Comparison of ENCODE assay signal across 14 cellular contexts in genomic region chr12:54158581-54158980, GRCh38. TPM values are rescaled to one million over a fixed set of nuclear protein-coding genes. Genes with fewer than 3 reads are reported as not detected.
DNase-seq lines count a peak whose midpoint lies in the region; ATAC-seq and TF ChIP-seq lines count a peak whose summit lies in the region.
"Had no signal": no experiment of that assay in that cellular context is flagged by ENCODE, and none has a peak within 500 bp of the region (broad histone marks: within the 10 kb centered on the region; RNA-seq: fewer than 3 reads in every experiment).

No MANE protein-coding gene starts in this region.

- H3K9me3 ChIP-seq in HCT116 (ENCODE audit: control insufficient read depth in 1 of 2, insufficient read depth in 1 of 2, low read depth in 1 of 2, low read length in 2 of 2) (no peaks in the 10 kb centered on the region), OCI-LY7 (ENCODE audit: low read length) (no peaks in the 10 kb centered on the region)
- H3K9me3 ChIP-seq: BLaER1 had no signal

- no peak for DNase-seq in HCT116 (ENCODE audit: low read depth, low spot score)
- DNase-seq in OCI-LY7 (ENCODE audit: low spot score), result no peak
- peak; percentile 67 for DNase-seq in left kidney (ENCODE audit: low read depth, low spot score)
- DNase-seq in putamen (ENCODE audit: low spot score), result peak; percentile 65
- no peak for DNase-seq in HT-29 (ENCODE audit: low spot score)
- DNase-seq: DMS 273 treated with DMSO at 0.1 percent for 48 hours, GOT3, NCI-H345, PC-3 had no signal

- RAD21 ChIA-PET in HCT116 (lab: Charles Lee; ENCODE audit: low non-redundant PET in 1 of 2, low total read pairs in 2 of 2, uncharacterized antibody in 2 of 2, unreplicated experiment in 2 of 2), result no interaction called here

- no peaks in the 10 kb centered on the region for H3K36me3 ChIP-seq in HCT116 (ENCODE audit: control insufficient read depth in 1 of 2, insufficient read depth in 2 of 2, low read length in 2 of 2)
- H3K36me3 ChIP-seq in OCI-LY7 (ENCODE audit: insufficient read depth, low read length), result no peaks in the 10 kb centered on the region
- H3K36me3 ChIP-seq: BLaER1 had no signal

- no peak for TF ChIP-seq CTCF in HCT116 (IDR thresholded peaks at IDR 0.05 in 2 of 3, conservative IDR thresholded peaks at IDR 0.05 in 1 of 3; ENCODE audit: borderline replicate concordance in 1 of 3, insufficient read depth in 1 of 3, low read depth in 2 of 3, low read length in 2 of 3)
- TF ChIP-seq CTCF in OCI-LY7 (conservative IDR thresholded peaks at IDR 0.05; ENCODE audit: low read length), result no peak

- peak overlapping the region; percentile 65 for H3K4me2 ChIP-seq in HCT116 (ENCODE audit: low read length)
- no peak overlapping the region for H3K4me2 ChIP-seq in OCI-LY7 (ENCODE audit: low read length)
- H3K4me2 ChIP-seq: BLaER1 had no signal

- 0 out of 4 replicates have a peak overlapping the region, but pooled peaks of 1 of the 2 experiments have one; percentile 25 for H3K4me3 ChIP-seq in HCT116 (replicated peaks in 1 of 2; ENCODE audit: low read depth in 1 of 2, low read length in 2 of 2)
- H3K4me3 ChIP-seq in OCI-LY7 (ENCODE audit: low read depth, low read length, poor library complexity, severe bottlenecking), result no peak overlapping the region
- H3K4me3 ChIP-seq: BLaER1, GM12878, SK-N-MC had no signal

- no peak overlapping the region for H3K27ac ChIP-seq in HCT116 (ENCODE audit: low read depth, low read length)
- no peak overlapping the region for H3K27ac ChIP-seq in OCI-LY7 (ENCODE audit: low read depth, low read length, poor library complexity, severe bottlenecking)
- H3K27ac ChIP-seq: BLaER1, SK-N-MC had no signal

- ATAC-seq in HCT116 (no peak), HG03460 (IDR thresholded peaks at IDR 0.05; ENCODE audit: unreplicated experiment) (no peak), GM21367 (IDR thresholded peaks at IDR 0.05; ENCODE audit: unreplicated experiment) (no peak)
- ATAC-seq: PC-3 had no signal

- H2AFZ ChIP-seq in HCT116 (ENCODE audit: low read depth, low read length, poor library complexity, severe bottlenecking) (no peak overlapping the region), OCI-LY7 (ENCODE audit: low read length) (peak overlapping the region; percentile 87; the same call in 1 of the 2 replicates)

- H3K4me1 ChIP-seq in HCT116 (ENCODE audit: control insufficient read depth in 1 of 2, insufficient read depth in 2 of 2, low read length in 2 of 2) (peaks cover 4 to 14% of the 10 kb centered on the region in 2 experiments), OCI-LY7 (ENCODE audit: insufficient read depth, low read length, poor library complexity, severe bottlenecking) (peaks cover 26% of the 10 kb centered on the region)
- H3K4me1 ChIP-seq: BLaER1 had no signal

- no peak overlapping the region for H3K9ac ChIP-seq in HCT116 (ENCODE audit: low read length)
- H3K9ac ChIP-seq: BLaER1 had no signal

- TF ChIP-seq POLR2A in HCT116 (IDR thresholded peaks at IDR 0.05; ENCODE audit: borderline replicate concordance, extremely low read depth, insufficient read depth, insufficient read length), result no peak

- no peak for TF ChIP-seq RAD21 in HCT116 (IDR thresholded peaks at IDR 0.05; ENCODE audit: low read depth)

- CTCF ChIA-PET in HCT116 (lab: Charles Lee), result interaction anchor here (0.9 to 1.1 kb wide), 2 partner anchors 30 to 33 kb away, joined by 3 read pairs; partner anchors contain the start of gene SMUG1
- CTCF ChIA-PET in OCI-LY7 (lab: Charles Lee; ENCODE audit: unreplicated experiment), result no interaction called here

- BruUV-seq in HCT116 (replicated peaks; lab: Mats Ljungman, UMichigan) (no TSS peak), OCI-LY7 (replicated peaks; lab: Mats Ljungman, UMichigan) (no TSS peak)

- H3K27me3 ChIP-seq in HCT116 (ENCODE audit: insufficient read depth, low read length), result no peaks in the 10 kb centered on the region

- POLR2A ChIA-PET in HCT116 (lab: Charles Lee), result no interaction called here
- POLR2A ChIA-PET in OCI-LY7 (lab: Charles Lee), result no interaction called here

- no peaks in the 10 kb centered on the region for H3K79me2 ChIP-seq in HCT116 (ENCODE audit: insufficient read depth, low read length)
- no peaks in the 10 kb centered on the region for H3K79me2 ChIP-seq in OCI-LY7 (ENCODE audit: insufficient read depth, low read depth, low read length)

- H4K20me1 ChIP-seq in HCT116 (ENCODE audit: insufficient read depth), result no peaks in the 10 kb centered on the region
- H4K20me1 ChIP-seq in OCI-LY7 (ENCODE audit: insufficient read depth, low read length), result no peaks in the 10 kb centered on the region

- no peaks in the 10 kb centered on the region for H3K9me2 ChIP-seq in HCT116 (ENCODE audit: insufficient read depth)
- no peaks in the 10 kb centered on the region for H3K9me2 ChIP-seq in OCI-LY7 (ENCODE audit: insufficient read depth, low read length)

- intact Hi-C loops in HCT116 (cut with micrococcal nuclease), result no loop called here
- intact Hi-C loops in OCI-LY7 (cut with micrococcal nuclease; ENCODE audit: unreplicated experiment), result no loop called here

TF ChIP-seq in HCT116, 20 proteins besides CTCF, POLR2A, EP300 and RAD21:
- TF ChIP-seq SRF (IDR thresholded peaks at IDR 0.05; ENCODE audit: low read depth), result no peak
- no peak for TF ChIP-seq ZBTB33 (IDR thresholded peaks at IDR 0.05; ENCODE audit: extremely low read depth, insufficient replicate concordance, low read length)
- no peak for TF ChIP-seq POLR2AphosphoS5 (IDR thresholded peaks at IDR 0.05; ENCODE audit: low read depth, low read length)
- TF ChIP-seq TCF7L2 (IDR thresholded peaks at IDR 0.05; ENCODE audit: borderline replicate concordance, extremely low read depth, insufficient read depth, insufficient read length), result no peak
- TF ChIP-seq SIN3A (IDR thresholded peaks at IDR 0.05; ENCODE audit: low read depth), result no peak
- no peak for TF ChIP-seq CEBPB (IDR thresholded peaks at IDR 0.05; ENCODE audit: low read depth)
- TF ChIP-seq ZNF274 (IDR thresholded peaks at IDR 0.05; ENCODE audit: low read depth, low read length), result no peak
- no peak for TF ChIP-seq ATF3 (IDR thresholded peaks at IDR 0.05)
- TF ChIP-seq ZFX (IDR thresholded peaks at IDR 0.05), result no peak
- TF ChIP-seq YY1 (IDR thresholded peaks at IDR 0.05; ENCODE audit: extremely low read depth, insufficient replicate concordance, low read depth, low read length), result no peak
- TF ChIP-seq FOSL1 (IDR thresholded peaks at IDR 0.05; ENCODE audit: low read depth), result no peak
- no peak for TF ChIP-seq EZH2phosphoT487 (IDR thresholded peaks at IDR 0.05; ENCODE audit: borderline replicate concordance)
- TF ChIP-seq, protein P1, sequence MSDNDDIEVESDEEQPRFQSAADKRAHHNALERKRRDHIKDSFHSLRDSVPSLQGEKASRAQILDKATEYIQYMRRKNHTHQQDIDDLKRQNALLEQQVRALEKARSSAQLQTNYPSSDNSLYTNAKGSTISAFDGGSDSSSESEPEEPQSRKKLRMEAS (IDR thresholded peaks at IDR 0.05), result no peak

RNA-seq across cellular contexts. Expression of gene SMUG1, which starts 30.2 kb away (rescaled TPM):
- 43.6 TPM for total RNA-seq in HCT116 (2021; ENCODE audit: unreplicated experiment)
- polyA plus RNA-seq in HCT116 (2012), result 32.0 and 43.0 TPM in 2 replicates
- total RNA-seq in OCI-LY7 (2014; rRNA removed; shearing (Covaris generic)), result 28.2 and 42.5 TPM in 2 replicates
- 36.0 and 37.9 TPM in 2 replicates for total RNA-seq in OCI-LY7 (2022)
- total RNA-seq in HT-29 (2014; rRNA removed; shearing (Covaris generic)), result 87.8 and 106 TPM in 2 replicates

Comparison
In these comparisons a context has a peak if more than half of its experiments do, and no peak if none do; other contexts are left out.
1. DNase-seq: peak in left kidney (single experiment) and putamen (single experiment); none in HCT116 (single experiment), OCI-LY7 (single experiment) and HT-29 (single experiment).